Comparison of ENCODE assay signal across 12 cellular contexts in the genomic region with DNA sequence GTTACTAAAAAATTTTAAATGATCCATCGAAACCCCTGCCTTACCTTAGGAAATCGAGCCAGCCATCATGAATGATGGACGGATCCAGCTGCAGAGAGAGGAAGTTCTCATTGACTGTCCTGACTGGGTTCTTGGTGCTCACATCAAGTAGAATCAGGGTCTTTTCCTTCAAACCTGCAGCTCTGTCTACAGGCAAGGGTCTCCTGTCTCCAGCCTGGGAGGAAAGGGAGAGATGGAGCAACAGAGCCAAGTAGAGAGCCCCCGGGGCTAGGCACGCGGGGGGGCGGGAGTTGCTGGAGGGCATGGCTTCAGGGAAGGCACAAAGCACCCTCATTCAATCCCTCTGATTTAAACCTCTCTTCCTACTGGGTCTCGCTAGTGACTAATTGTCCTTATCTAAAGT. TPM values are rescaled to one million over a fixed set of nuclear protein-coding genes. Genes with fewer than 3 reads are reported as not detected.
DNase-seq lines count a peak whose midpoint lies in the region; ATAC-seq and TF ChIP-seq lines count a peak whose summit lies in the region.
"Had no signal": no experiment of that assay in that cellular context is flagged by ENCODE, and none has a peak within 500 bp of the region (broad histone marks: within the 10 kb centered on the region; RNA-seq: fewer than 3 reads in every experiment).

A gene (minus strand): TSS at position 384 of the 403 bp plus-strand sequence.

- DNase-seq in CD4-positive, alpha-beta T cell: no peak
- DNase-seq in NB4 (ENCODE audit: low read depth) (peak; percentile 11), foreskin fibroblast (no peak), trophoblast cell (peak; percentile 7 to 31), dermis blood vessel endothelial cell (no peak), NCI-H1105 (lab: John Stamatoyannopoulos, UW) (no peak), GM19240 (ENCODE audit: insufficient read length, low spot score) (no peak), pons (ENCODE audit: low spot score) (no peak)
- DNase-seq: activated B cell treated with CpG ODN at 0.5 μM for 24 hours, NCI-H510A treated with DMSO at 0.1 percent for 48 hours had no signal

- H3K36me3 Mint-ChIP-seq in CD4-positive, alpha-beta T cell (ENCODE audit: low read depth): no peaks in the 10 kb centered on the region
- H3K36me3 Mint-ChIP-seq: stimulated activated memory B cell treated with anti-CD40 and anti-IgM and Interleukin-4, amounts not matched to agents 10 μg/mL and 1 μg/mL and 100 μg/mL, for 72 hours had no signal

- TF ChIP-seq CTCF in CD4-positive, alpha-beta T cell (IDR thresholded peaks at IDR 0.05): no peak
- no peak for TF ChIP-seq CTCF in NB4 (IDR thresholded peaks at IDR 0.05; ENCODE audit: low read depth, low read length)
- TF ChIP-seq CTCF in foreskin fibroblast (IDR thresholded peaks at IDR 0.05; ENCODE audit: low read depth, low read length): no peak

- intact Hi-C loops in CD4-positive, alpha-beta T cell (cut with DNase I, micrococcal nuclease): no loop called here

- H2AFZ ChIP-seq in trophoblast cell (ENCODE audit: insufficient read depth, low read length, poor library complexity): no peak within 1 kb of the TSS

- H3K27me3 Mint-ChIP-seq in CD4-positive, alpha-beta T cell: peaks cover 85% of the 10 kb centered on the region

- no peaks in the 10 kb centered on the region for H3K79me2 ChIP-seq in trophoblast cell (ENCODE audit: control insufficient read depth, insufficient read depth, low read length, poor library complexity)

- CTCF ChIA-PET in CD4-positive, alpha-beta T cell (lab: Charles Lee): no interaction called here

- no peak within 1 kb of the TSS for H4K12ac ChIP-seq in trophoblast cell (ENCODE audit: low read depth, low read length)

- H3K27me3 ChIP-seq in CD4-positive, alpha-beta T cell (ENCODE audit: control insufficient read depth, insufficient read depth, low read length): peaks cover 73% of the 10 kb centered on the region
- peaks cover 59% of the 10 kb centered on the region for H3K27me3 ChIP-seq in trophoblast cell (ENCODE audit: insufficient read depth, low read length)

- no peak within 1 kb of the TSS for H2AK5ac ChIP-seq in trophoblast cell (ENCODE audit: low read length)

- H3K9ac ChIP-seq in trophoblast cell (ENCODE audit: low read length): no peak within 1 kb of the TSS

- TF ChIP-seq POLR2A in NB4 (IDR thresholded peaks at IDR 0.05; ENCODE audit: extremely low read depth, insufficient read length): no peak

- H3K4me1 ChIP-seq in trophoblast cell (ENCODE audit: control insufficient read depth in 1 of 2, insufficient read depth in 2 of 2, low read length in 2 of 2): peaks cover 6 to 10% of the 10 kb centered on the region in 2 experiments

- peak within 1 kb of the TSS; percentile 21 for H3K4me3 Mint-ChIP-seq in CD4-positive, alpha-beta T cell

- H3K27ac ChIP-seq in CD4-positive, alpha-beta T cell (ENCODE audit: low read depth, low read length): no peak within 1 kb of the TSS
- H3K27ac ChIP-seq in trophoblast cell (ENCODE audit: low read depth, low read length): no peak within 1 kb of the TSS
- H3K27ac ChIP-seq: neutrophil had no signal

- H3K4me1 Mint-ChIP-seq in CD4-positive, alpha-beta T cell (ENCODE audit: low read depth): peaks cover 32% of the 10 kb centered on the region

- no peak within 1 kb of the TSS for H4K91ac ChIP-seq in trophoblast cell (ENCODE audit: low read depth, low read length)

- H3K14ac ChIP-seq in trophoblast cell (ENCODE audit: low read length): no peak within 1 kb of the TSS

- no peak within 1 kb of the TSS for H2BK120ac ChIP-seq in trophoblast cell (ENCODE audit: insufficient read depth, low read length, poor library complexity)

- H4K8ac ChIP-seq in trophoblast cell (ENCODE audit: low read depth, low read length): no peak within 1 kb of the TSS

- POLR2A ChIA-PET in CD4-positive, alpha-beta T cell (lab: Charles Lee): no interaction called here

- H3K79me1 ChIP-seq in trophoblast cell (ENCODE audit: low read length): no peaks in the 10 kb centered on the region

- H3K36me3 ChIP-seq in trophoblast cell (ENCODE audit: control insufficient read depth in 1 of 2, insufficient read depth in 2 of 2, low read length in 2 of 2): no peaks in the 10 kb centered on the region
- H3K36me3 ChIP-seq: neutrophil had no signal

- H3K9me3 ChIP-seq in CD4-positive, alpha-beta T cell (ENCODE audit: control insufficient read depth, low read length): no peaks in the 10 kb centered on the region
- H3K9me3 ChIP-seq in trophoblast cell (ENCODE audit: insufficient read depth, low read depth, low read length): peaks cover 5% of the 10 kb centered on the region
- H3K9me3 ChIP-seq: neutrophil had no signal

- peak within 1 kb of the TSS; percentile 50 for H3K4me3 ChIP-seq in NB4 (ENCODE audit: low read depth, low read length)
- H3K4me3 ChIP-seq in foreskin fibroblast (ENCODE audit: low read depth in 1 of 2, low read length in 2 of 2): peak within 1 kb of the TSS; percentile 52 to 66
- no peak within 1 kb of the TSS for H3K4me3 ChIP-seq in trophoblast cell (ENCODE audit: low read depth, low read length)

- H2BK5ac ChIP-seq in trophoblast cell (ENCODE audit: low read depth, low read length, poor library complexity): no peak within 1 kb of the TSS

- ATAC-seq in CD4-positive, alpha-beta T cell (ENCODE audit: poor library complexity): no peak
- ATAC-seq: stimulated activated memory B cell treated with anti-CD40 and anti-IgM and Interleukin-4, amounts not matched to agents 10 μg/mL and 1 μg/mL and 100 μg/mL, for 72 hours had no signal

- no CpG with 5 or more reads among the region's 8 CpGs for WGBS in trophoblast cell (ENCODE audit: extremely low coverage, insufficient coverage, insufficient read length)

- no peak within 1 kb of the TSS for H3K27ac Mint-ChIP-seq in CD4-positive, alpha-beta T cell

- H3K23ac ChIP-seq in trophoblast cell (ENCODE audit: low read length): peak within 1 kb of the TSS; percentile 56

- no peak within 1 kb of the TSS for H3K18ac ChIP-seq in trophoblast cell (ENCODE audit: low read length)

- H2BK12ac ChIP-seq in trophoblast cell (ENCODE audit: low read length): no peak within 1 kb of the TSS

- H3K9me3 Mint-ChIP-seq in CD4-positive, alpha-beta T cell: no peaks in the 10 kb centered on the region

- peak within 1 kb of the TSS; percentile 74 for H3K4me2 ChIP-seq in trophoblast cell (ENCODE audit: low read length)

- no peak within 1 kb of the TSS for H3K4ac ChIP-seq in trophoblast cell (ENCODE audit: low read depth, low read length)

RNA-seq across cellular contexts. Expression of the gene that starts here (rescaled TPM):
- not detected for total RNA-seq in CD4-positive, alpha-beta T cell
- 0.03 TPM in 2 replicates for polyA plus RNA-seq in trophoblast cell (2013)
- total RNA-seq in dermis blood vessel endothelial cell: 0.05 TPM in 1 of 2 replicates, not detected in the other
- total RNA-seq: activated B cell treated with CpG ODN at 0.5 μM for 24 hours had no signal

Comparison
In these comparisons a context has a peak if more than half of its experiments do, and no peak if none do; other contexts are left out.
1. DNase-seq: peak in NB4 (single experiment) and trophoblast cell (2 of 2); none in CD4-positive, alpha-beta T cell (0 of 10), foreskin fibroblast (0 of 2), dermis blood vessel endothelial cell (single experiment), NCI-H1105 (single experiment), GM19240 (single experiment) and pons (single experiment).